In genomic region chr17:75499313-75500022, GRCh38 we compare ENCODE assay signal across 14 cellular contexts. TPM values are rescaled to one million over a fixed set of nuclear protein-coding genes. Genes with fewer than 3 reads are reported as not detected.
DNase-seq lines count a peak whose midpoint lies in the region; ATAC-seq and TF ChIP-seq lines count a peak whose summit lies in the region.
"Had no signal": no experiment of that assay in that cellular context is flagged by ENCODE, and none has a peak within 500 bp of the region (broad histone marks: within the 10 kb centered on the region; RNA-seq: fewer than 3 reads in every experiment).

No MANE protein-coding gene starts in this region.

- H3K27ac ChIP-seq in dorsolateral prefrontal cortex (peak overlapping the region in 56 of 59 donors; percentile 16 to 99 (median 88)), thoracic aorta (peak overlapping the region; percentile 7 to 71)
- H3K27ac ChIP-seq: 22Rv1, hepatocyte had no signal

- no peaks in the 10 kb centered on the region for H3K9me3 ChIP-seq in thoracic aorta

- H3K9me3 Mint-ChIP-seq in activated CD4-positive, alpha-beta T cell treated with anti-CD3 and anti-CD28 coated beads, Interleukin-2, amount 10 ng/mL, durations not matched to agents 7 days and 5 days, result no peaks in the 10 kb centered on the region
- H3K9me3 Mint-ChIP-seq in naive thymus-derived CD8-positive, alpha-beta T cell, result no peaks in the 10 kb centered on the region
- H3K9me3 Mint-ChIP-seq: CD4-positive, CD25-positive, alpha-beta regulatory T cell had no signal

- H3K36me3 Mint-ChIP-seq in activated CD4-positive, alpha-beta T cell treated with anti-CD3 and anti-CD28 coated beads, Interleukin-2, amount 10 ng/mL, durations not matched to agents 7 days and 5 days (ENCODE audit: low read depth), result peaks cover 2% of the 10 kb centered on the region
- H3K36me3 Mint-ChIP-seq in naive thymus-derived CD8-positive, alpha-beta T cell, result peaks cover 0 to 27% (median 4%) of the 10 kb centered on the region in 3 donors

- H3K27me3 ChIP-seq in dorsolateral prefrontal cortex, result no peaks in the 10 kb centered on the region
- no peaks in the 10 kb centered on the region for H3K27me3 ChIP-seq in thoracic aorta (replicated peaks; ENCODE audit: insufficient read depth)
- H3K27me3 ChIP-seq: hepatocyte had no signal

- no peak for TF ChIP-seq CTCF in dorsolateral prefrontal cortex (IDR thresholded peaks at IDR 0.05 in 54 of 56, conservative IDR thresholded peaks at IDR 0.05 in 2 of 56; ENCODE audit: low read depth in 1 of 56, partially characterized antibody in 56 of 56)
- TF ChIP-seq CTCF in thoracic aorta (IDR thresholded peaks at IDR 0.05), result no peak

- no peak overlapping the region for H3K4me3 Mint-ChIP-seq in activated CD4-positive, alpha-beta T cell treated with anti-CD3 and anti-CD28 coated beads, Interleukin-2, amount 10 ng/mL, durations not matched to agents 7 days and 5 days
- H3K4me3 Mint-ChIP-seq in naive thymus-derived CD8-positive, alpha-beta T cell, result no peak overlapping the region
- H3K4me3 Mint-ChIP-seq: CD4-positive, CD25-positive, alpha-beta regulatory T cell had no signal

- CTCF ChIA-PET in activated CD4-positive, alpha-beta T cell treated with anti-CD3 and anti-CD28 coated beads, Interleukin-2, amount 10 ng/mL, durations not matched to agents 7 days and 5 days (lab: Charles Lee), result interaction anchor here (1.0 to 2.7 kb wide), 3 partner anchors 10 to 17 kb away, joined by 3 to 9 read pairs (median 6); partner anchors contain the start of gene TSEN54
- CTCF ChIA-PET in HEK293T (lab: Yijun Ruan, JAX), result interaction anchor here (0.8 kb wide), 1 partner anchor 9 kb away, joined by 3 read pairs; no protein-coding TSS in a partner anchor

- H3K4me1 Mint-ChIP-seq in activated CD4-positive, alpha-beta T cell treated with anti-CD3 and anti-CD28 coated beads, Interleukin-2, amount 10 ng/mL, durations not matched to agents 7 days and 5 days, result peaks cover 11% of the 10 kb centered on the region
- peaks cover 3 to 9% (median 8%) of the 10 kb centered on the region in 4 donors for H3K4me1 Mint-ChIP-seq in naive thymus-derived CD8-positive, alpha-beta T cell

- no peak overlapping the region for H3K4me3 ChIP-seq in dorsolateral prefrontal cortex
- no peak overlapping the region for H3K4me3 ChIP-seq in thoracic aorta
- H3K4me3 ChIP-seq: hepatocyte had no signal

- peaks cover 5 to 35% of the 10 kb centered on the region in 2 donors for H3K4me1 ChIP-seq in thoracic aorta (ENCODE audit: control insufficient read depth in 1 of 2, low read depth in 2 of 2)

- POLR2A ChIA-PET in activated CD4-positive, alpha-beta T cell treated with anti-CD3 and anti-CD28 coated beads, Interleukin-2, amount 10 ng/mL, durations not matched to agents 7 days and 5 days (lab: Charles Lee), result no interaction called here
- POLR2A ChIA-PET in naive thymus-derived CD8-positive, alpha-beta T cell (lab: Charles Lee), result interaction anchor here (0.6 to 1.0 kb wide), 3 partner anchors 12 to 57 kb away, joined by 3 to 5 read pairs (median 3); no protein-coding TSS in a partner anchor
- POLR2A ChIA-PET in HEK293T (lab: Yijun Ruan, JAX), result interaction anchor here (0.5 to 0.9 kb wide), 4 partner anchors 28 to 280 kb away, joined by 3 to 5 read pairs (median 3); partner anchors contain the start of genes MIF4GD and TMEM94

- ATAC-seq in naive thymus-derived CD8-positive, alpha-beta T cell, result no peak
- ATAC-seq in thoracic aorta (ENCODE audit: insufficient number of reproducible peaks, low FRiP score, low read depth) (no peak), GM21515 (IDR thresholded peaks at IDR 0.05; ENCODE audit: unreplicated experiment) (no peak)

- peaks cover 49% of the 10 kb centered on the region for H3K36me3 ChIP-seq in thoracic aorta

- intact Hi-C loops in dorsolateral prefrontal cortex (cut with DNase I), result no loop called here

- H3K27ac Mint-ChIP-seq in activated CD4-positive, alpha-beta T cell treated with anti-CD3 and anti-CD28 coated beads, Interleukin-2, amount 10 ng/mL, durations not matched to agents 7 days and 5 days, result peak overlapping the region; percentile 64
- peak overlapping the region in 6 of 10 donors; percentile 13 to 80 (median 44) for H3K27ac Mint-ChIP-seq in naive thymus-derived CD8-positive, alpha-beta T cell

- H3K27me3 Mint-ChIP-seq in activated CD4-positive, alpha-beta T cell treated with anti-CD3 and anti-CD28 coated beads, Interleukin-2, amount 10 ng/mL, durations not matched to agents 7 days and 5 days, result no peaks in the 10 kb centered on the region
- H3K27me3 Mint-ChIP-seq in naive thymus-derived CD8-positive, alpha-beta T cell, result no peaks in the 10 kb centered on the region
- H3K27me3 Mint-ChIP-seq: CD4-positive, CD25-positive, alpha-beta regulatory T cell had no signal

- DNase-seq in activated CD4-positive, alpha-beta T cell treated with anti-CD3 and anti-CD28 coated beads, Interleukin-2, amount 10 ng/mL, durations not matched to agents 7 days and 5 days, result no peak
- no peak for DNase-seq in activated CD4-positive, alpha-beta T cell treated with anti-CD3 and anti-CD28 coated beads, Interleukin-2, amount 50 U/mL, for 48 hours
- no peak for DNase-seq in dorsolateral prefrontal cortex
- no peak for DNase-seq in naive thymus-derived CD8-positive, alpha-beta T cell
- DNase-seq in thoracic aorta (ENCODE audit: low spot score), result no peak
- DNase-seq in NCI-H69 (lab: John Stamatoyannopoulos, UW), result no peak
- no peak for DNase-seq in HEK293T (ENCODE audit: extremely low spot score)
- DNase-seq: CD4-positive, CD25-positive, alpha-beta regulatory T cell; central memory CD4-positive, alpha-beta T cell; stimulated activated CD4-positive, alpha-beta T cell treated with anti-CD3 and anti-CD28 coated beads, Interleukin-15, amount 100 ng/mL, for 24 hours had no signal

TF ChIP-seq in HEK293T, 16 proteins besides CTCF, POLR2A, EP300 and RAD21:
- TF ChIP-seq FOXA1 (IDR thresholded peaks at IDR 0.05) (no peak), SP1 (IDR thresholded peaks at IDR 0.05) (no peak), FOXM1 (IDR thresholded peaks at IDR 0.05; ENCODE audit: borderline replicate concordance) (no peak), TARDBP (IDR thresholded peaks at IDR 0.05) (no peak), ARNT (IDR thresholded peaks at IDR 0.05) (no peak), PKNOX1 (IDR thresholded peaks at IDR 0.05) (no peak), L3MBTL2 (conservative IDR thresholded peaks at IDR 0.05) (no peak), ZNF384 (IDR thresholded peaks at IDR 0.05) (no peak), SUZ12 (IDR thresholded peaks at IDR 0.05) (no peak), BHLHE40 (IDR thresholded peaks at IDR 0.05; ENCODE audit: borderline replicate concordance) (no peak), CTBP1 (IDR thresholded peaks at IDR 0.05; ENCODE audit: borderline replicate concordance) (no peak), NFRKB (IDR thresholded peaks at IDR 0.05) (no peak), LEF1 (IDR thresholded peaks at IDR 0.05; ENCODE audit: borderline replicate concordance) (no peak), FOXK2 (IDR thresholded peaks at IDR 0.05) (no peak), ELF4 (IDR thresholded peaks at IDR 0.05) (no peak), HDGF (IDR thresholded peaks at IDR 0.05; ENCODE audit: borderline replicate concordance) (no peak)

RNA-seq across cellular contexts. Expression of gene CASKIN2, which starts 15.9 kb away (rescaled TPM):
- total RNA-seq in activated CD4-positive, alpha-beta T cell treated with anti-CD3 and anti-CD28 coated beads, Interleukin-2, amount 10 ng/mL, durations not matched to agents 7 days and 5 days, result 1 to 10 TPM in 1 of 2 experiments, under 1 TPM in 1; 0.47 to 1.1 TPM
- 10 to 100 TPM; 23.3 to 80.3 (median 41.6) TPM for total RNA-seq in dorsolateral prefrontal cortex
- under 1 TPM; 0.65 to 0.80 TPM for total RNA-seq in naive thymus-derived CD8-positive, alpha-beta T cell
- polyA plus RNA-seq in naive thymus-derived CD8-positive, alpha-beta T cell, result under 1 TPM; 0.05 to 0.62 (median 0.61) TPM
- 10 to 100 TPM; 26.0 to 32.4 TPM for total RNA-seq in thoracic aorta

RNA-seq across cellular contexts. Expression of gene TSEN54, which starts 16.9 kb away (rescaled TPM):
- total RNA-seq in activated CD4-positive, alpha-beta T cell treated with anti-CD3 and anti-CD28 coated beads, Interleukin-2, amount 10 ng/mL, durations not matched to agents 7 days and 5 days, result 10 to 100 TPM; 48.8 to 59.2 TPM
- total RNA-seq in dorsolateral prefrontal cortex (10 to 100 TPM; 14.4 to 45.4 (median 27.2) TPM), thoracic aorta (10 to 100 TPM; 17.1 to 48.6 TPM)
- 10 to 100 TPM; 53.1 to 54.4 TPM for total RNA-seq in naive thymus-derived CD8-positive, alpha-beta T cell
- 100 to 1,000 TPM in 2 of 3 donors, 10 to 100 TPM in 1; 98.2 to 121 (median 103) TPM for polyA plus RNA-seq in naive thymus-derived CD8-positive, alpha-beta T cell

RNA-seq across cellular contexts. Expression of gene LLGL2, which starts 26.0 kb away (rescaled TPM):
- total RNA-seq in activated CD4-positive, alpha-beta T cell treated with anti-CD3 and anti-CD28 coated beads, Interleukin-2, amount 10 ng/mL, durations not matched to agents 7 days and 5 days, result 10 to 100 TPM; 17.8 to 24.2 TPM
- total RNA-seq in dorsolateral prefrontal cortex (10 to 100 TPM in 65 of 120 experiments, 1 to 10 TPM in 55; 3.2 to 31.5 (median 10.6) TPM), thoracic aorta (10 to 100 TPM in 1 of 2 donors, 1 to 10 TPM in 1; 6.4 to 20.0 TPM)
- 10 to 100 TPM; 30.3 to 30.6 TPM for total RNA-seq in naive thymus-derived CD8-positive, alpha-beta T cell
- 10 to 100 TPM; 13.4 to 21.8 (median 15.0) TPM for polyA plus RNA-seq in naive thymus-derived CD8-positive, alpha-beta T cell
- total RNA-seq: HT1080 had no signal

RNA-seq across cellular contexts. Expression of gene TMEM94, which starts 43.0 kb away (rescaled TPM):
- 10 to 100 TPM; 80.3 to 82.1 TPM for total RNA-seq in activated CD4-positive, alpha-beta T cell treated with anti-CD3 and anti-CD28 coated beads, Interleukin-2, amount 10 ng/mL, durations not matched to agents 7 days and 5 days
- total RNA-seq in dorsolateral prefrontal cortex (100 to 1,000 TPM in 117 of 120 experiments, 10 to 100 TPM in 3; 78.0 to 220 (median 129) TPM), thoracic aorta (10 to 100 TPM; 57.1 to 83.4 TPM)
- total RNA-seq in naive thymus-derived CD8-positive, alpha-beta T cell, result 100 to 1,000 TPM; 102 to 108 TPM
- polyA plus RNA-seq in naive thymus-derived CD8-positive, alpha-beta T cell, result 10 to 100 TPM in 2 of 3 donors, 1 to 10 TPM in 1; 8.4 to 23.5 (median 11.5) TPM

Comparison
In these comparisons a context has a peak if more than half of its experiments do, and no peak if none do; other contexts are left out.
1. RNA of gene CASKIN2, which starts 15.9 kb away (total RNA-seq): 23.3 to 80.3 TPM in dorsolateral prefrontal cortex and 26.0 to 32.4 TPM in thoracic aorta; 0.47 to 1.1 TPM in activated CD4-positive, alpha-beta T cell treated with anti-CD3 and anti-CD28 coated beads, Interleukin-2, amount 10 ng/mL, durations not matched to agents 7 days and 5 days and 0.65 to 0.80 TPM in naive thymus-derived CD8-positive, alpha-beta T cell; every median in the first group is over 10 times any median in the second.